In genomic region chr15:80487884-80488283, GRCh38 we compare ENCODE assay signal across 20 cellular contexts.
"Had no signal": no experiment of that assay in that cellular context is flagged by ENCODE, and none has a peak within 500 bp of the region (broad histone marks: within the 10 kb centered on the region; RNA-seq: fewer than 3 reads in every experiment).

No MANE protein-coding gene starts in this region.

- H3K27ac ChIP-seq: neutrophil, right lobe of liver, upper lobe of right lung had no signal

- H3K27me3 ChIP-seq: left lung, neutrophil, right lobe of liver, upper lobe of right lung had no signal

- H3K9me3 ChIP-seq: left lung, neutrophil, right lobe of liver, upper lobe of right lung had no signal

- H3K4me1 ChIP-seq: right lobe of liver had no signal

- H3K36me3 ChIP-seq: left lung, neutrophil, right lobe of liver, upper lobe of right lung had no signal

- H3K4me3 Mint-ChIP-seq: activated CD8-positive, alpha-beta T cell treated with anti-CD3 and anti-CD28 coated beads, Interleukin-2, amount 10 ng/mL, durations not matched to agents 7 days and 5 days; activated naive CD4-positive, alpha-beta T cell treated with anti-CD3 and anti-CD28 coated beads, Interleukin-2, amount 50 U/mL, for 24 hours; brain; dendritic cell treated with granulocyte-macrophage colony-stimulating factor and Interleukin-4, amounts not matched to agents 40 ng/mL and 50 ng/mL, for 4 days; mesothelial cell of epicardium; natural killer cell had no signal

- DNase-seq: activated CD4-positive, alpha-beta T cell treated with anti-CD3 and anti-CD28 coated beads for 1 hour; activated CD4-positive, alpha-beta T cell treated with anti-CD3 and anti-CD28 coated beads, Interleukin-2, amount 50 U/mL, for 1 hour; activated CD8-positive, alpha-beta T cell treated with anti-CD3 and anti-CD28 coated beads, Interleukin-2, amount 10 ng/mL, durations not matched to agents 7 days and 5 days; activated gamma-delta T cell treated with Interleukin-2 at 50 U/mL for 16 hours; aorta; effector CD8-positive, alpha-beta T cell; erythroblast; foreskin melanocyte; left lung; natural killer cell; right lobe of liver; stimulated activated CD4-positive, alpha-beta T cell treated with anti-CD3 and anti-CD28 coated beads, Interleukin-2, amount 100 ng/mL, for 48 hours; stimulated activated naive CD4-positive, alpha-beta T cell treated with Interleukin-2 at 50 U/mL for 16 hours; T-helper 1 cell; upper lobe of right lung had no signal

- H3K27ac Mint-ChIP-seq: activated CD8-positive, alpha-beta T cell treated with anti-CD3 and anti-CD28 coated beads, Interleukin-2, amount 10 ng/mL, durations not matched to agents 7 days and 5 days; activated naive CD4-positive, alpha-beta T cell treated with anti-CD3 and anti-CD28 coated beads, Interleukin-2, amount 50 U/mL, for 24 hours; brain; dendritic cell treated with granulocyte-macrophage colony-stimulating factor and Interleukin-4, amounts not matched to agents 40 ng/mL and 50 ng/mL, for 4 days; mesothelial cell of epicardium; natural killer cell had no signal

- H3K27me3 Mint-ChIP-seq: brain had no signal

- H3K9me3 Mint-ChIP-seq: activated naive CD4-positive, alpha-beta T cell treated with anti-CD3 and anti-CD28 coated beads, Interleukin-2, amount 50 U/mL, for 24 hours; brain; mesothelial cell of epicardium; natural killer cell had no signal

- H3K4me1 Mint-ChIP-seq: activated naive CD4-positive, alpha-beta T cell treated with anti-CD3 and anti-CD28 coated beads, Interleukin-2, amount 50 U/mL, for 24 hours; natural killer cell had no signal

- ATAC-seq: activated CD8-positive, alpha-beta T cell treated with anti-CD3 and anti-CD28 coated beads, Interleukin-2, amount 10 ng/mL, durations not matched to agents 7 days and 5 days; left lung; natural killer cell; right lobe of liver; upper lobe of right lung had no signal

- H3K36me3 Mint-ChIP-seq: activated naive CD4-positive, alpha-beta T cell treated with anti-CD3 and anti-CD28 coated beads, Interleukin-2, amount 50 U/mL, for 24 hours; natural killer cell had no signal

- H3K4me3 ChIP-seq: left lung, right lobe of liver, upper lobe of right lung had no signal
